ENCODE assay signal across 10 cellular contexts in the genomic region with DNA sequence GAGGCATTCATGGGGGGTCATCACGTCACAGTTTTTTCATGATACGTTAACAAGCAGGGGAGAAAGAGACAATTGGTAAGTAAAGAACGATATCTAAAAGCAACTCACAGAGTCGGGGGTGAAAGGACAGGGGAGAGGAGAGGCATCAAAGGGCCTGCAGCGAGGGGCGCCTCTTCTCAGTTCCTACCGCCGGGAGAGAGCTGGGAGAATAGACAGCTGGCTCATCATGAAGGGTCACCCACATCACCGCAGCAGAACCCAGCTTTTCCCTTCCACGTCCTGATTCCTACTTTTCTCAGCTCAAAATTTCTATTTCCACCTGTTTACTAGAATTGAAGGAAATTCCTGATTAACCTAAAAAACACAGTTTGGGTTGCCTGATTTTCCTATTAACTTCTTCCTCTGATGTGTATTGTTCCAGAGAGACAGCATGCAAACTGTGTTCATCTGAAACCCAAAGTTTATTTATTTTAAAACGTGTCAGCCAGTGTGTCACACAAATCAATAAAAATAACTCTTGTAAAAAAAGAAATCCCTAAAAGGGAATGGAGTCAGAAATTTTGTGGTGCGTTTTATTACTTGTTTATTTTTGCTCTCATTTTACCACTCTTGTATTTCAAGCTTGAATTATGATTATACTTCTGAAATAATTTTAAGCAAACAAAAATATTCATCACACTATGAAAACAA.
"Had no signal": no experiment of that assay in that cellular context is flagged by ENCODE, and none has a peak within 500 bp of the region (broad histone marks: within the 10 kb centered on the region; RNA-seq: fewer than 3 reads in every experiment).

No MANE protein-coding gene starts in this region.

- H3K4me1 ChIP-seq: colonic mucosa, gastrocnemius medialis, suprapubic skin, uterus had no signal

- H3K27ac ChIP-seq: colonic mucosa, esophagus squamous epithelium, gastrocnemius medialis, heart left ventricle, lower lobe of right lung, stomach, suprapubic skin, uterus, WERI-Rb-1 had no signal

- H3K4me3 ChIP-seq: colonic mucosa, dorsolateral prefrontal cortex, esophagus squamous epithelium, gastrocnemius medialis, heart left ventricle, lower lobe of right lung, stomach, suprapubic skin, uterus had no signal

- H3K36me3 ChIP-seq: colonic mucosa, esophagus squamous epithelium, gastrocnemius medialis, heart left ventricle, lower lobe of right lung, stomach, suprapubic skin, uterus, WERI-Rb-1 had no signal

- H3K27me3 ChIP-seq: colonic mucosa, dorsolateral prefrontal cortex, esophagus squamous epithelium, gastrocnemius medialis, heart left ventricle, suprapubic skin, uterus had no signal

- H3K9me3 ChIP-seq: colonic mucosa, esophagus squamous epithelium, gastrocnemius medialis, heart left ventricle, lower lobe of right lung, stomach, suprapubic skin, uterus had no signal

- DNase-seq: esophagus squamous epithelium, lower lobe of right lung had no signal
